In the genomic region with DNA sequence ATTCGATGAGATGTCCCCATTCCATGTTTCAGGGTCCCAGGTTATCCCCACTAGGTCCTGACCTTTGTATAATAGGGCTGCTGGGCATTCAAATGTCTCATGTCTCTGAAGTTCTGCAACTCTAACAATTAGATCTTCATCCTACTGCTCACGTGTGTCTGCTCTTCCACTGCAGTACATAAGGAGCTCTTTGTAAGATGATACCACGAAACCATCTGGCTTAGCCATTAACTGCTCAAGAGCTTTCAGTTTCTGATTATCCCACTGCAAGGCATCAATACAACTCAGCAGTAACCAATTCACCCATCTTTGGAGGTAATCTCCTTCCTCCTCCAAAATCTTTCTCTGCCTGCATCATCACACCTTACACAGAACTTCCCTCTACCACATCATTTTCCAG, we compare ENCODE assay signal across 12 cellular contexts. TPM values are rescaled to one million over a fixed set of nuclear protein-coding genes. Genes with fewer than 3 reads are reported as not detected.
A peak's percentile ranks its signal among the peaks of the same experiment; 100 is the strongest.
DNase-seq lines count a peak whose midpoint lies in the region; ATAC-seq and FAIRE-seq lines count a peak whose summit lies in the region.
"Had no signal": no experiment of that assay in that cellular context is flagged by ENCODE, and none has a peak within 500 bp of the region (broad histone marks: within the 10 kb centered on the region; RNA-seq: fewer than 3 reads in every experiment).

No MANE protein-coding gene starts in this region.

- no peaks in the 10 kb centered on the region for H3K4me1 ChIP-seq in CD8-positive, alpha-beta memory T cell (ENCODE audit: insufficient read depth, low read length)
- H3K4me1 ChIP-seq: heart left ventricle had no signal

- no peak overlapping the region for H3K27ac ChIP-seq in CD8-positive, alpha-beta memory T cell (ENCODE audit: low read depth, low read length)
- H3K27ac ChIP-seq: cardiac muscle cell, heart left ventricle had no signal

- peak; percentile 97 for FAIRE-seq in GM19239 (lab: Jason Lieb, UNC)

- peaks cover 12 to 13% of the 10 kb centered on the region in 2 donors for H3K27me3 Mint-ChIP-seq in CD8-positive, alpha-beta memory T cell
- peaks cover under 1% of the 10 kb centered on the region for H3K27me3 Mint-ChIP-seq in activated CD4-positive, alpha-beta T cell treated with anti-CD3 and anti-CD28 coated beads for 36 hours

- ATAC-seq in HG02943 (IDR thresholded peaks at IDR 0.05; ENCODE audit: low read depth, unreplicated experiment) = peak; percentile 98
- no peak for ATAC-seq in activated CD4-positive, alpha-beta T cell treated with anti-CD3 and anti-CD28 coated beads for 36 hours
- ATAC-seq: heart left ventricle, natural killer cell had no signal

- POLR2A ChIA-PET in CD8-positive, alpha-beta memory T cell (lab: Charles Lee) = no interaction called here
- POLR2A ChIA-PET in activated CD4-positive, alpha-beta T cell treated with anti-CD3 and anti-CD28 coated beads for 36 hours (lab: Charles Lee) = interaction anchor here (0.6 to 0.7 kb wide), 2 partner anchors 57 to 225 kb away, joined by 3 to 5 read pairs; no protein-coding TSS in a partner anchor

- no peak overlapping the region for H3K27ac Mint-ChIP-seq in CD8-positive, alpha-beta memory T cell
- no peak overlapping the region for H3K27ac Mint-ChIP-seq in activated CD4-positive, alpha-beta T cell treated with anti-CD3 and anti-CD28 coated beads for 36 hours
- H3K27ac Mint-ChIP-seq: natural killer cell had no signal

- DNase-seq in DMS 273 treated with DMSO at 0.1 percent for 48 hours (lab: John Stamatoyannopoulos, UW) (peak; percentile 76), GM19239 (ENCODE audit: insufficient read length, low spot score) (peak; percentile 68), NCI-H2196 (lab: John Stamatoyannopoulos, UW; ENCODE audit: unreplicated experiment) (peak; percentile 34), COLO668 (lab: John Stamatoyannopoulos, UW; ENCODE audit: unreplicated experiment) (no peak)
- no peak for DNase-seq in activated T-cell treated with anti-CD3 and anti-CD28 coated beads, Interleukin-2, amount 50 U/mL, for 48 hours
- no peak for DNase-seq in CD8-positive, alpha-beta memory T cell
- no peak for DNase-seq in activated CD4-positive, alpha-beta T cell treated with anti-CD3 and anti-CD28 coated beads for 36 hours
- DNase-seq: heart left ventricle, natural killer cell, SIG-M5 had no signal

- no peaks in the 10 kb centered on the region for H3K27me3 ChIP-seq in CD8-positive, alpha-beta memory T cell (ENCODE audit: insufficient read depth, low read length, poor library complexity, severe bottlenecking)
- H3K27me3 ChIP-seq: cardiac muscle cell, heart left ventricle had no signal

- H3K36me3 Mint-ChIP-seq in CD8-positive, alpha-beta memory T cell = peaks cover 0 to 9% (median 0%) of the 10 kb centered on the region in 3 donors
- no peaks in the 10 kb centered on the region for H3K36me3 Mint-ChIP-seq in activated CD4-positive, alpha-beta T cell treated with anti-CD3 and anti-CD28 coated beads for 36 hours (ENCODE audit: low read depth)

- H3K4me3 ChIP-seq in CD8-positive, alpha-beta memory T cell (ENCODE audit: low read length) = no peak overlapping the region
- H3K4me3 ChIP-seq: cardiac muscle cell, heart left ventricle had no signal

- CTCF ChIA-PET in CD8-positive, alpha-beta memory T cell (lab: Charles Lee) = interaction anchor here (1.3 kb wide), 1 partner anchor 14 kb away, joined by 3 read pairs; no protein-coding TSS in a partner anchor
- CTCF ChIA-PET in activated CD4-positive, alpha-beta T cell treated with anti-CD3 and anti-CD28 coated beads for 36 hours (lab: Charles Lee) = interaction anchor here (0.7 to 1.4 kb wide), 4 partner anchors 14 to 1942 kb away, joined by 3 to 4 read pairs (median 4); no protein-coding TSS in a partner anchor

- no peak overlapping the region for H3K4me3 Mint-ChIP-seq in CD8-positive, alpha-beta memory T cell
- no peak overlapping the region for H3K4me3 Mint-ChIP-seq in activated CD4-positive, alpha-beta T cell treated with anti-CD3 and anti-CD28 coated beads for 36 hours
- H3K4me3 Mint-ChIP-seq: natural killer cell had no signal

- H3K9me3 Mint-ChIP-seq in CD8-positive, alpha-beta memory T cell = peaks cover 0 to 15% (median 3%) of the 10 kb centered on the region in 5 donors
- H3K9me3 Mint-ChIP-seq in activated CD4-positive, alpha-beta T cell treated with anti-CD3 and anti-CD28 coated beads for 36 hours (ENCODE audit: low read depth) = peaks cover 5% of the 10 kb centered on the region

- no peaks in the 10 kb centered on the region for H3K9me3 ChIP-seq in CD8-positive, alpha-beta memory T cell (ENCODE audit: low read length)

- intact Hi-C loops in activated CD4-positive, alpha-beta T cell treated with anti-CD3 and anti-CD28 coated beads for 36 hours (cut with DNase I, micrococcal nuclease) = no loop called here

- peaks cover 0 to 4% (median 3%) of the 10 kb centered on the region in 3 donors for H3K4me1 Mint-ChIP-seq in CD8-positive, alpha-beta memory T cell
- H3K4me1 Mint-ChIP-seq in activated CD4-positive, alpha-beta T cell treated with anti-CD3 and anti-CD28 coated beads for 36 hours = peaks cover 3% of the 10 kb centered on the region
- H3K4me1 Mint-ChIP-seq: natural killer cell had no signal

- H3K36me3 ChIP-seq in CD8-positive, alpha-beta memory T cell (ENCODE audit: insufficient read depth, low read length) = no peaks in the 10 kb centered on the region
- H3K36me3 ChIP-seq: cardiac muscle cell, heart left ventricle had no signal

RNA-seq across cellular contexts. Expression of a gene that starts 49.9 kb away (rescaled TPM):
- 100 to 1,000 TPM; 189 to 210 TPM for total RNA-seq in CD8-positive, alpha-beta memory T cell
- 232 TPM for polyA plus RNA-seq in CD8-positive, alpha-beta memory T cell
- 100 to 1,000 TPM; 148 to 154 TPM for total RNA-seq in activated CD4-positive, alpha-beta T cell treated with anti-CD3 and anti-CD28 coated beads for 36 hours

Comparison
In these comparisons a context has a peak if more than half of its experiments do, and no peak if none do; other contexts are left out.
1. DNase-seq: peak in DMS 273 treated with DMSO at 0.1 percent for 48 hours (single experiment), GM19239 (single experiment) and NCI-H2196 (single experiment); none in activated T-cell treated with anti-CD3 and anti-CD28 coated beads, Interleukin-2, amount 50 U/mL, for 48 hours (0 of 2), CD8-positive, alpha-beta memory T cell (0 of 5), activated CD4-positive, alpha-beta T cell treated with anti-CD3 and anti-CD28 coated beads for 36 hours (single experiment) and COLO668 (single experiment).